In the genomic region with DNA sequence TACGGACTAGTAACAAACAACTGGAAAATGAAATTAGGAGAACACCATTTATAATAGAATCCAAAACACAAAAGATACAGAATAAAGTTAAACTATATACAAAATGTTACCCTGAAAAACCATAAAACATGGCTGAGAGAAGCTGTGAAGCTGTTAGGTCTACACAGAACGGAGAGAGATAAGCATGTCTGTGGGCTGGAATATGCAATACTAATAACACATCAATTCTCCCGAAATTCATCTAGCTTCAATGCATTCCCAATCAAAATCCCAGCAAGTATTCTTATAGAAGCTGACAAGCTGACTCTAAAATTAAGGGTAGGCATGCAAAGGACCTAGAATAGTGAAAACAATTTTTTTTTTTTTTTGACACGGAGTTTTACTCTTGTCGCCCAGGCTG, we compare ENCODE assay signal across 11 cellular contexts.
"Had no signal": no experiment of that assay in that cellular context is flagged by ENCODE, and none has a peak within 500 bp of the region (broad histone marks: within the 10 kb centered on the region; RNA-seq: fewer than 3 reads in every experiment).

No MANE protein-coding gene starts in this region.

- H3K4me3 ChIP-seq: GM23248, GM23338, HAP-1 had no signal

- ATAC-seq: GM23338, HCT116 had no signal

- FAIRE-seq: H1, H54 had no signal

- H3K27ac Mint-ChIP-seq: H9, HFFc6 had no signal

- H3K4me3 Mint-ChIP-seq: GM23338, H9, HFFc6 had no signal

- H3K9me3 ChIP-seq: HAP-1 had no signal

- H3K27ac ChIP-seq: GM23248 had no signal

- H3K36me3 ChIP-seq: HAP-1 had no signal

- H3K9ac ChIP-seq: GM23248 had no signal

- H3K9me3 Mint-ChIP-seq: GM23338, H9, HFFc6 had no signal

- H3K4me2 ChIP-seq: GM23338 had no signal

- H2AFZ ChIP-seq: GM23248, GM23338 had no signal

- DNase-seq: GM23248, GOT3, H7, H9, HCEC 1CT, HFFc6 had no signal
